Comparison of ENCODE assay signal across 8 cellular contexts in genomic region chr13:33817843-33818661, GRCh38. TPM values are rescaled to one million over a fixed set of nuclear protein-coding genes. Genes with fewer than 3 reads are reported as not detected.
DNase-seq lines count a peak whose midpoint lies in the region; ATAC-seq, FAIRE-seq and TF ChIP-seq lines count a peak whose summit lies in the region.

Gene RFC3 (plus strand): TSS chr13:33818149. CDS start chr13:33818179, 30 bp downstream.

- peak; percentile 86 to 93 for TF ChIP-seq EP300 in tibial nerve (IDR thresholded peaks at IDR 0.05)

- intact Hi-C loops in Right ventricle myocardium inferior (cut with DNase I): no loop called here
- intact Hi-C loops in pancreas (cut with DNase I): no loop called here

- no peaks in the 10 kb centered on the region for H3K4me1 ChIP-seq in pancreas
- peaks cover 0 to 11% (median 6%) of the 10 kb centered on the region in 4 donors for H3K4me1 ChIP-seq in tibial nerve

- TF ChIP-seq CTCF in pancreas (IDR thresholded peaks at IDR 0.05) (no peak), tibial nerve (IDR thresholded peaks at IDR 0.05) (no peak)

- FAIRE-seq in pancreas (lab: Jason Lieb, UNC): peak; percentile 96

- H3K9me3 ChIP-seq in pancreas (no peaks in the 10 kb centered on the region), tibial nerve (no peaks in the 10 kb centered on the region)

- peak; percentile 69 for TF ChIP-seq POLR2A in GM10847 (IDR thresholded peaks at IDR 0.05; ENCODE audit: extremely low read depth, insufficient read length)
- TF ChIP-seq POLR2A in tibial nerve (IDR thresholded peaks at IDR 0.05): peak in 1 of 2 donors; percentile 35

- H3K27ac ChIP-seq in pancreas (peak within 1 kb of the TSS in 3 of 4 donors; percentile 34 to 48 (median 43)), tibial nerve (peak within 1 kb of the TSS; percentile 15 to 85 (median 53))

- H3K4me3 ChIP-seq in pancreas: peak within 1 kb of the TSS; percentile 58 to 93 (median 79)
- peak within 1 kb of the TSS; percentile 53 to 86 (median 76) for H3K4me3 ChIP-seq in tibial nerve

- H3K36me3 ChIP-seq in pancreas (no peaks in the 10 kb centered on the region), tibial nerve (peaks cover 0 to 6% (median 0%) of the 10 kb centered on the region in 3 donors)

- DNase-seq in NCI-H1417 (lab: John Stamatoyannopoulos, UW) (peak; percentile 93 to 97 (median 96)), SW 1271 (lab: John Stamatoyannopoulos, UW) (peak; percentile 82 to 90), Right ventricle myocardium inferior (ENCODE audit: missing footprints) (peak; percentile 97), pancreas (peak; percentile 87 to 93 (median 91)), tibial nerve (ENCODE audit: low spot score in 2 of 2) (peak; percentile 87 to 91)
- DNase-seq in activated naive CD8-positive, alpha-beta T cell treated with anti-CD3 and anti-CD28 coated beads, Interleukin-2, amount 50 U/mL, for 16 hours (ENCODE audit: low read depth, low spot score): peak; percentile 79

- ATAC-seq in HG02678 (IDR thresholded peaks at IDR 0.05; ENCODE audit: unreplicated experiment) (peak; percentile 95), Right ventricle myocardium inferior (peak; percentile 93), pancreas (peak; percentile 98 to 100 (median 98))

- no peaks in the 10 kb centered on the region for H3K27me3 ChIP-seq in pancreas
- no peaks in the 10 kb centered on the region for H3K27me3 ChIP-seq in tibial nerve

- WGBS in pancreas, 2 donors: 1% methylated on average over 52 of the region's 52 CpGs
- WGBS in tibial nerve, 2 donors: 0 to 1% methylated on average over 46 to 52 of the region's 52 CpGs

RNA-seq across cellular contexts. Expression of gene RFC3, which starts in this region (rescaled TPM):
- total RNA-seq in Right ventricle myocardium inferior: 5.0 TPM
- 1 to 10 TPM; 2.4 to 4.0 (median 2.9) TPM for total RNA-seq in pancreas
- 1 to 10 TPM; 1.4 to 5.7 TPM for polyA plus RNA-seq in pancreas
- 10 to 100 TPM; 11.8 to 14.9 (median 14.2) TPM for total RNA-seq in tibial nerve

Comparison
In these comparisons a context has a peak if more than half of its experiments do, and no peak if none do; other contexts are left out.
1. Peak in every context shown above with its lines: DNase-seq, ATAC-seq, H3K4me3 ChIP-seq and H3K27ac ChIP-seq.